19 cellular contexts compared by ENCODE assay signal in the genomic region with DNA sequence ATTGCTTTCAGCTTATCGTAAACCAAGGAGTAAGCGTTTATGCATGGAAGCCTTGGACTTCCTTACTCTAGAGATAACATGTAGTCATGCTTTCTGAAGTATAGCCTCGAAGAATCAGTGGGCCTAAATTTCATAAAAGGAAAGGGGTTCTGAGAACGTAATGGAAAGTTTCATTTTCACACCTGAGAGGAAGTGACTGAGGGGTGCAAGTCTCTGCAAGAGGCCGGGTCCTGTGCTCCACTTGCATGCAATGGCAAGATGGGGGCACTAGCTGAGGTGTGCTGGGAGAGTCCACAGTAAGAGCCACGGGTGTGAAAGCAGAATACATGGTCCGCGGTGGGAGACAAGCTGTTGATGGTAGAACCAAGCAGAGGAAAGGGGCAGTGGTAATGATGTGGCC. TPM values are rescaled to one million over a fixed set of nuclear protein-coding genes. Genes with fewer than 3 reads are reported as not detected.
DNase-seq lines count a peak whose midpoint lies in the region; ATAC-seq and TF ChIP-seq lines count a peak whose summit lies in the region.
"Had no signal": no experiment of that assay in that cellular context is flagged by ENCODE, and none has a peak within 500 bp of the region (broad histone marks: within the 10 kb centered on the region; RNA-seq: fewer than 3 reads in every experiment).

No MANE protein-coding gene starts in this region.

- ATAC-seq in GM18907 (IDR thresholded peaks at IDR 0.05; ENCODE audit: unreplicated experiment) (peak; percentile 52), GM21786 (IDR thresholded peaks at IDR 0.05; ENCODE audit: unreplicated experiment) (peak; percentile 48), HG03139 (IDR thresholded peaks at IDR 0.05; ENCODE audit: unreplicated experiment) (no peak)

- no peaks in the 10 kb centered on the region for H3K27me3 Mint-ChIP-seq in activated CD4-positive, alpha-beta T cell treated with anti-CD3 and anti-CD28 coated beads, Interleukin-2, amount 10 ng/mL, durations not matched to agents 7 days and 5 days
- H3K27me3 Mint-ChIP-seq: CD4-positive, alpha-beta T cell had no signal

- H3K36me3 ChIP-seq in esophagus muscularis mucosa, result no peaks in the 10 kb centered on the region

- DNase-seq in activated CD4-positive, alpha-beta T cell treated with anti-CD3 and anti-CD28 coated beads, Interleukin-2, amount 10 ng/mL, durations not matched to agents 7 days and 5 days, result no peak
- DNase-seq in activated CD4-positive, alpha-beta T cell treated with anti-CD3 and anti-CD28 coated beads, Interleukin-2, amount 50 U/mL, for 48 hours, result no peak
- DNase-seq in esophagus muscularis mucosa (ENCODE audit: extremely low spot score) (peak; percentile 45), AG20443 (ENCODE audit: low spot score) (no peak), mucosa of gallbladder (ENCODE audit: low spot score) (no peak)
- DNase-seq: AML-193; C1 segment of cervical spinal cord; Calu3; CD4-positive, alpha-beta T cell; DMS 273 treated with DMSO at 0.1 percent for 48 hours; HCEC 1CT; HFFc6; Karpas-422 had no signal

- intact Hi-C loops in esophagus muscularis mucosa (cut with DNase I), result no loop called here

- H3K27me3 ChIP-seq in esophagus muscularis mucosa, result no peaks in the 10 kb centered on the region

- H3K36me3 Mint-ChIP-seq in activated CD4-positive, alpha-beta T cell treated with anti-CD3 and anti-CD28 coated beads, Interleukin-2, amount 10 ng/mL, durations not matched to agents 7 days and 5 days (ENCODE audit: low read depth), result no peaks in the 10 kb centered on the region

- TF ChIP-seq EP300 in esophagus muscularis mucosa (IDR thresholded peaks at IDR 0.05), result no peak

- peaks cover 5% of the 10 kb centered on the region for H3K4me1 Mint-ChIP-seq in activated CD4-positive, alpha-beta T cell treated with anti-CD3 and anti-CD28 coated beads, Interleukin-2, amount 10 ng/mL, durations not matched to agents 7 days and 5 days

- 90% methylated on average over 8 of the region's 8 CpGs for WGBS in esophagus muscularis mucosa

- H3K9me3 Mint-ChIP-seq in activated CD4-positive, alpha-beta T cell treated with anti-CD3 and anti-CD28 coated beads, Interleukin-2, amount 10 ng/mL, durations not matched to agents 7 days and 5 days, result no peaks in the 10 kb centered on the region
- H3K9me3 Mint-ChIP-seq: CD4-positive, alpha-beta T cell; HFFc6 had no signal

- H3K4me1 ChIP-seq in esophagus muscularis mucosa, result no peaks in the 10 kb centered on the region

- H3K27ac ChIP-seq in esophagus muscularis mucosa (replicated peaks in 1 of 4), result no peak overlapping the region
- H3K27ac ChIP-seq: 22Rv1, HL-60 had no signal

- peak overlapping the region; percentile 60 for H3K27ac Mint-ChIP-seq in activated CD4-positive, alpha-beta T cell treated with anti-CD3 and anti-CD28 coated beads, Interleukin-2, amount 10 ng/mL, durations not matched to agents 7 days and 5 days
- H3K27ac Mint-ChIP-seq: CD4-positive, alpha-beta T cell; HFFc6 had no signal

- no peak for TF ChIP-seq CTCF in esophagus muscularis mucosa (IDR thresholded peaks at IDR 0.05)

- CTCF ChIA-PET in activated CD4-positive, alpha-beta T cell treated with anti-CD3 and anti-CD28 coated beads, Interleukin-2, amount 10 ng/mL, durations not matched to agents 7 days and 5 days (lab: Charles Lee), result no interaction called here

- H3K9me3 ChIP-seq in esophagus muscularis mucosa, result no peaks in the 10 kb centered on the region

- no peak overlapping the region for H3K4me3 ChIP-seq in esophagus muscularis mucosa
- H3K4me3 ChIP-seq: K562 had no signal

- no peak overlapping the region for H3K4me3 Mint-ChIP-seq in activated CD4-positive, alpha-beta T cell treated with anti-CD3 and anti-CD28 coated beads, Interleukin-2, amount 10 ng/mL, durations not matched to agents 7 days and 5 days
- H3K4me3 Mint-ChIP-seq: CD4-positive, alpha-beta T cell; HFFc6 had no signal

- POLR2A ChIA-PET in activated CD4-positive, alpha-beta T cell treated with anti-CD3 and anti-CD28 coated beads, Interleukin-2, amount 10 ng/mL, durations not matched to agents 7 days and 5 days (lab: Charles Lee), result no interaction called here

- no peak for TF ChIP-seq POLR2A in esophagus muscularis mucosa (IDR thresholded peaks at IDR 0.05; ENCODE audit: low read depth)

RNA-seq across cellular contexts. Expression of a gene that starts 36.5 kb away (rescaled TPM):
- 10 to 100 TPM; 14.6 to 14.7 TPM for total RNA-seq in activated CD4-positive, alpha-beta T cell treated with anti-CD3 and anti-CD28 coated beads, Interleukin-2, amount 10 ng/mL, durations not matched to agents 7 days and 5 days
- total RNA-seq in esophagus muscularis mucosa (10 to 100 TPM; 19.7 to 41.1 (median 30.8) TPM), mucosa of gallbladder (18.8 TPM)

RNA-seq across cellular contexts. Expression of a gene that starts 58.4 kb away (rescaled TPM):
- 10 to 100 TPM; 10.9 to 12.0 TPM for total RNA-seq in activated CD4-positive, alpha-beta T cell treated with anti-CD3 and anti-CD28 coated beads, Interleukin-2, amount 10 ng/mL, durations not matched to agents 7 days and 5 days
- total RNA-seq in esophagus muscularis mucosa, result 10 to 100 TPM; 16.6 to 27.3 (median 22.2) TPM
- 8.0 TPM for total RNA-seq in mucosa of gallbladder
